Comparison of ENCODE assay signal across 10 cellular contexts in the genomic region with DNA sequence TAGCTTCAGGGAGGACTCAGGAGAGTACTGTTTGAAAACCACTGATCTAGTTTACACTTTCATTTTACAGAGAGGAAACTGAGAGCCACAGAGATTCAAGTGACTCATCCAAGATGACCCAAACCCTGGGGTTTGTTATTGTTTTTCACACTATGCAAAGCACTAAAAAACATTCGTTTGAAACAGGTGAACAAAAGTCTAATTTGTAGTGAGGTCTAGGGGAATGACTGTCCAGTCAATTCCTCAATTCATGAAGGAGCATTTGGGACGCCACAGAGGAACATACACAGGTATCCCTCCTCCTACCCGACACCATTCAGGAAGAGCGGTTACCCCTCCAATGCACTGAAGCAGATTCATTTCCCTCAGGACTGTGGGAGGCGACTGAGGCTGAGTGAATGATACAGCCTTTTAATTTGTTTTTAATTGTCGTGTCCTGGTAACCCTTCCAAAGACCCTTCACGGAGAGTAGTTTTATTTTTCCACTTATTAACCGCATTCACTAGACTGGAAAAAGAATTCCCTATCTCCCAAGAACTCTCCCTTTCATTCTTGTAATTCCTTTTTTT. TPM values are rescaled to one million over a fixed set of nuclear protein-coding genes. Genes with fewer than 3 reads are reported as not detected.
DNase-seq lines count a peak whose midpoint lies in the region; ATAC-seq, FAIRE-seq and TF ChIP-seq lines count a peak whose summit lies in the region.
"Had no signal": no experiment of that assay in that cellular context is flagged by ENCODE, and none has a peak within 500 bp of the region (broad histone marks: within the 10 kb centered on the region; RNA-seq: fewer than 3 reads in every experiment).

No MANE protein-coding gene starts in this region.

- WGBS in HepG2 (ENCODE audit: low lambda C conversion rate) = 46% methylated on average over 8 of the region's 8 CpGs

- peaks cover 7% of the 10 kb centered on the region for H3K4me1 Mint-ChIP-seq in activated CD4-positive, alpha-beta T cell treated with anti-CD3 and anti-CD28 coated beads for 36 hours
- H3K4me1 Mint-ChIP-seq in activated CD8-positive, alpha-beta T cell treated with anti-CD3 and anti-CD28 coated beads, Interleukin-2, amount 10 ng/mL, durations not matched to agents 7 days and 5 days (ENCODE audit: low read depth) = no peaks in the 10 kb centered on the region

- no peak for TF ChIP-seq RAD21 in HepG2 (CRISPR knock-in tag; IDR thresholded peaks at IDR 0.05)

- no peak overlapping the region for H3K4me3 ChIP-seq in HepG2 (replicated peaks in 1 of 3; ENCODE audit: insufficient read depth in 1 of 3, low read depth in 2 of 3, low read length in 3 of 3)
- H3K4me3 ChIP-seq: A549 had no signal

- peak; percentile 90 for ATAC-seq in activated CD4-positive, alpha-beta T cell treated with anti-CD3 and anti-CD28 coated beads for 36 hours
- ATAC-seq in HG03045 (IDR thresholded peaks at IDR 0.05; ENCODE audit: unreplicated experiment) = peak; percentile 96
- peak; percentile 82 for ATAC-seq in activated CD8-positive, alpha-beta T cell treated with anti-CD3 and anti-CD28 coated beads, Interleukin-2, amount 10 ng/mL, durations not matched to agents 7 days and 5 days
- ATAC-seq in HepG2 = peak; percentile 52

- no TSS peak for BruUV-seq in HepG2 (replicated peaks; lab: Mats Ljungman, UMichigan)

- H4K20me1 ChIP-seq in HepG2 (ENCODE audit: insufficient read depth, low read length) = no peaks in the 10 kb centered on the region

- CTCF ChIA-PET in activated CD4-positive, alpha-beta T cell treated with anti-CD3 and anti-CD28 coated beads for 36 hours (lab: Charles Lee) = no interaction called here
- CTCF ChIA-PET in activated CD8-positive, alpha-beta T cell treated with anti-CD3 and anti-CD28 coated beads, Interleukin-2, amount 10 ng/mL, durations not matched to agents 7 days and 5 days (lab: Charles Lee) = interaction anchor here (0.7 kb wide), 1 partner anchor 30 kb away, joined by 4 read pairs; a partner anchor contains a TSS
- CTCF ChIA-PET in HepG2 (lab: Yijun Ruan, JAX; ENCODE audit: low intra/inter-chr PET ratio, low total read pairs) = interaction anchor here (0.6 kb wide), 1 partner anchor 28 kb away, joined by 3 read pairs; no protein-coding TSS in a partner anchor

- peaks cover 4% of the 10 kb centered on the region for H3K36me3 Mint-ChIP-seq in activated CD4-positive, alpha-beta T cell treated with anti-CD3 and anti-CD28 coated beads for 36 hours (ENCODE audit: low read depth)
- H3K36me3 Mint-ChIP-seq in activated CD8-positive, alpha-beta T cell treated with anti-CD3 and anti-CD28 coated beads, Interleukin-2, amount 10 ng/mL, durations not matched to agents 7 days and 5 days (ENCODE audit: low read depth) = peaks cover 2% of the 10 kb centered on the region

- intact Hi-C loops in activated CD4-positive, alpha-beta T cell treated with anti-CD3 and anti-CD28 coated beads for 36 hours (cut with DNase I, micrococcal nuclease) = no loop called here
- intact Hi-C loops in HepG2 (cut with micrococcal nuclease; ENCODE audit: unreplicated experiment) = no loop called here

- in situ Hi-C loops in HepG2 (cut with HindIII; ENCODE audit: extremely low pct_ligation_motif_present, low pct_unique_long_range_greater_than_20kb) = loop anchor here (25.0 kb wide), 1 partner anchor 385 kb away; no protein-coding TSS in a partner anchor

- peaks cover 11% of the 10 kb centered on the region for H3K9me3 ChIP-seq in HepG2 (ENCODE audit: low read length)
- H3K9me3 ChIP-seq: A549 had no signal

- peak overlapping the region; percentile 70 for H2AFZ ChIP-seq in HepG2 (ENCODE audit: low read length)

- no peak overlapping the region for H3K4me3 Mint-ChIP-seq in activated CD4-positive, alpha-beta T cell treated with anti-CD3 and anti-CD28 coated beads for 36 hours
- H3K4me3 Mint-ChIP-seq in activated CD8-positive, alpha-beta T cell treated with anti-CD3 and anti-CD28 coated beads, Interleukin-2, amount 10 ng/mL, durations not matched to agents 7 days and 5 days = no peak overlapping the region

- H3K79me2 ChIP-seq in HepG2 (ENCODE audit: insufficient read depth, low read length) = no peaks in the 10 kb centered on the region

- no peak overlapping the region for H3K27ac ChIP-seq in HepG2 (ENCODE audit: extremely low read length, insufficient read depth, low read length)
- H3K27ac ChIP-seq: A549 had no signal

- no peaks in the 10 kb centered on the region for H3K27me3 Mint-ChIP-seq in activated CD4-positive, alpha-beta T cell treated with anti-CD3 and anti-CD28 coated beads for 36 hours
- no peaks in the 10 kb centered on the region for H3K27me3 Mint-ChIP-seq in activated CD8-positive, alpha-beta T cell treated with anti-CD3 and anti-CD28 coated beads, Interleukin-2, amount 10 ng/mL, durations not matched to agents 7 days and 5 days (ENCODE audit: low read depth)

- peak overlapping the region; percentile 30 for H3K4me2 ChIP-seq in HepG2 (ENCODE audit: low read depth, low read length)
- H3K4me2 ChIP-seq: A549 had no signal

- DNase-seq in activated CD4-positive, alpha-beta T cell treated with anti-CD3 and anti-CD28 coated beads for 36 hours = no peak
- DNase-seq in activated CD4-positive, alpha-beta T cell treated with anti-CD3 and anti-CD28 coated beads, Interleukin-2, amount 50 U/mL, for 1 hour = no peak
- DNase-seq in activated CD8-positive, alpha-beta T cell treated with anti-CD3 and anti-CD28 coated beads, Interleukin-2, amount 10 ng/mL, durations not matched to agents 7 days and 5 days = peak; percentile 31
- DNase-seq in HepG2 (ENCODE audit: low spot score) = no peak
- DNase-seq in NCI-H146 treated with DMSO at 0.1 percent for 48 hours (lab: John Stamatoyannopoulos, UW; ENCODE audit: unreplicated experiment) = no peak
- DNase-seq in activated gamma-delta T cell treated with Interleukin-2 at 50 U/mL for 16 hours = no peak
- DNase-seq in NCI-H1694 (lab: John Stamatoyannopoulos, UW) = no peak

- H3K36me3 ChIP-seq in HepG2 (replicated peaks in 1 of 2; ENCODE audit: control insufficient read depth in 1 of 2, insufficient read depth in 2 of 2, low read length in 2 of 2) = no peaks in the 10 kb centered on the region

- POLR2A ChIA-PET in activated CD4-positive, alpha-beta T cell treated with anti-CD3 and anti-CD28 coated beads for 36 hours (lab: Charles Lee) = no interaction called here
- POLR2A ChIA-PET in activated CD8-positive, alpha-beta T cell treated with anti-CD3 and anti-CD28 coated beads, Interleukin-2, amount 10 ng/mL, durations not matched to agents 7 days and 5 days (lab: Charles Lee) = no interaction called here
- POLR2A ChIA-PET in HepG2 (lab: Yijun Ruan, JAX) = no interaction called here

- H3K27ac Mint-ChIP-seq in activated CD4-positive, alpha-beta T cell treated with anti-CD3 and anti-CD28 coated beads for 36 hours = no peak overlapping the region
- peak overlapping the region; percentile 47 for H3K27ac Mint-ChIP-seq in activated CD8-positive, alpha-beta T cell treated with anti-CD3 and anti-CD28 coated beads, Interleukin-2, amount 10 ng/mL, durations not matched to agents 7 days and 5 days

- H3K4me1 ChIP-seq in HepG2 (ENCODE audit: insufficient read depth, low read length) = peaks cover 27% of the 10 kb centered on the region
- H3K4me1 ChIP-seq: A549 had no signal

- TF ChIP-seq POLR2A in HepG2 (IDR thresholded peaks at IDR 0.05; ENCODE audit: insufficient read depth in 1 of 2, low read depth in 2 of 2, low read length in 2 of 2) = no peak

- peaks cover 6% of the 10 kb centered on the region for H3K9me3 Mint-ChIP-seq in activated CD4-positive, alpha-beta T cell treated with anti-CD3 and anti-CD28 coated beads for 36 hours (ENCODE audit: low read depth)
- peaks cover 8% of the 10 kb centered on the region for H3K9me3 Mint-ChIP-seq in activated CD8-positive, alpha-beta T cell treated with anti-CD3 and anti-CD28 coated beads, Interleukin-2, amount 10 ng/mL, durations not matched to agents 7 days and 5 days (ENCODE audit: insufficient read depth)

- FAIRE-seq in HepG2 (lab: Jason Lieb, UNC) = no peak
- FAIRE-seq: A549 had no signal

- no peaks in the 10 kb centered on the region for H3K27me3 ChIP-seq in HepG2 (ENCODE audit: control insufficient read depth in 1 of 2, insufficient read depth in 2 of 2, low read length in 2 of 2)

- TF ChIP-seq EP300 in HepG2 (IDR thresholded peaks at IDR 0.05; ENCODE audit: low read depth in 2 of 2, low read length in 2 of 2) (no peak), HepG2 (CRISPR knock-in tag; IDR thresholded peaks at IDR 0.05; ENCODE audit: borderline replicate concordance) (no peak)

- H3K9ac ChIP-seq in HepG2 (ENCODE audit: insufficient read depth, low read depth, low read length) = no peak overlapping the region

- TF ChIP-seq CTCF in HepG2 (CRISPR knock-in tag; IDR thresholded peaks at IDR 0.05) = no peak

RNA-seq across cellular contexts. Expression of a gene that starts 30.3 kb away (rescaled TPM):
- total RNA-seq in activated CD4-positive, alpha-beta T cell treated with anti-CD3 and anti-CD28 coated beads for 36 hours = not detected
- total RNA-seq in activated CD8-positive, alpha-beta T cell treated with anti-CD3 and anti-CD28 coated beads, Interleukin-2, amount 10 ng/mL, durations not matched to agents 7 days and 5 days = under 1 TPM in 1 of 2 experiments, not detected in 1; 0.08 TPM
- total RNA-seq in HepG2 (2016; rRNA removed; fragmentation: Illumina TruSeq; extraction: Trizol) = not detected in 2 replicates
- not detected in 2 replicates for total RNA-seq in HepG2 (2016; cell fraction: cytosol; rRNA removed; fragmentation: Illumina TruSeq; extraction: Trizol; ENCODE audit: low read depth)
- total RNA-seq in HepG2 (2016; cell fraction: insoluble cytoplasmic fraction; rRNA removed; fragmentation: Illumina TruSeq; extraction: Trizol) = not detected in 2 replicates
- total RNA-seq in HepG2 (2016; cell fraction: membrane; rRNA removed; fragmentation: Illumina TruSeq; extraction: Trizol) = not detected in 2 replicates
- total RNA-seq in HepG2 (2016; cell fraction: nucleus; rRNA removed; fragmentation: Illumina TruSeq; extraction: Trizol) = not detected in 2 replicates
- polyA plus RNA-seq in HepG2 (2011; rRNA removed) = not detected in 2 replicates
- not detected in 2 replicates for polyA plus RNA-seq in HepG2 (2011; cell fraction: cytosol; rRNA removed)
- polyA plus RNA-seq in HepG2 (2011; cell fraction: nucleus; rRNA removed) = 0.03 TPM in 1 of 2 replicates, not detected in the other
- polyA plus RNA-seq in HepG2 (2012) = not detected in 2 replicates
- not detected in 2 replicates for polyA plus RNA-seq in HepG2 (2016; cell fraction: cytosol; fragmentation: Illumina TruSeq; extraction: Trizol; ENCODE audit: low read depth)
- polyA plus RNA-seq in HepG2 (2016; cell fraction: insoluble cytoplasmic fraction; fragmentation: Illumina TruSeq; extraction: Trizol; ENCODE audit: low read depth) = not detected in 2 replicates
- polyA plus RNA-seq in HepG2 (2016; cell fraction: membrane; fragmentation: Illumina TruSeq; extraction: Trizol; ENCODE audit: low read depth) = not detected in 2 replicates
- not detected in 2 replicates for polyA plus RNA-seq in HepG2 (2016; cell fraction: nucleus; fragmentation: Illumina TruSeq; extraction: Trizol; ENCODE audit: insufficient read depth, low read depth)
- polyA minus RNA-seq in HepG2 (2011; rRNA and poly(A)+ RNA removed; ENCODE audit: low replicate concordance) = not detected in 2 replicates
- polyA minus RNA-seq in HepG2 (2011; cell fraction: cytosol; rRNA and poly(A)+ RNA removed) = not detected in 2 replicates
- polyA minus RNA-seq in HepG2 (2011; cell fraction: nucleus; rRNA and poly(A)+ RNA removed) = not detected in 2 replicates
- total RNA-seq: activated CD8-positive, alpha-beta memory T cell treated with anti-CD3 and anti-CD28 coated beads for 36 hours had no signal

RNA-seq across cellular contexts. Expression of a gene that starts 52.1 kb away (rescaled TPM):
- 1 to 10 TPM; 1.5 to 1.7 TPM for total RNA-seq in activated CD4-positive, alpha-beta T cell treated with anti-CD3 and anti-CD28 coated beads for 36 hours
- 1 to 10 TPM; 8.1 to 9.6 TPM for total RNA-seq in activated CD8-positive, alpha-beta T cell treated with anti-CD3 and anti-CD28 coated beads, Interleukin-2, amount 10 ng/mL, durations not matched to agents 7 days and 5 days
- total RNA-seq in HepG2 (2016; rRNA removed; fragmentation: Illumina TruSeq; extraction: Trizol) = 0.11 TPM in 1 of 2 replicates, not detected in the other
- total RNA-seq in HepG2 (2016; cell fraction: cytosol; rRNA removed; fragmentation: Illumina TruSeq; extraction: Trizol; ENCODE audit: low read depth) = not detected in 2 replicates
- 0.19 and 0.21 TPM in 2 replicates for total RNA-seq in HepG2 (2016; cell fraction: insoluble cytoplasmic fraction; rRNA removed; fragmentation: Illumina TruSeq; extraction: Trizol)
- 0.09 TPM in 1 of 2 replicates, not detected in the other for total RNA-seq in HepG2 (2016; cell fraction: membrane; rRNA removed; fragmentation: Illumina TruSeq; extraction: Trizol)
- 0.19 and 0.43 TPM in 2 replicates for total RNA-seq in HepG2 (2016; cell fraction: nucleus; rRNA removed; fragmentation: Illumina TruSeq; extraction: Trizol)
- polyA plus RNA-seq in HepG2 (2011; rRNA removed) = 0.08 TPM in 2 replicates
- 0.04 and 0.09 TPM in 2 replicates for polyA plus RNA-seq in HepG2 (2011; cell fraction: cytosol; rRNA removed)
- 0.05 and 0.07 TPM in 2 replicates for polyA plus RNA-seq in HepG2 (2011; cell fraction: nucleus; rRNA removed)
- polyA plus RNA-seq in HepG2 (2012) = 0.20 and 0.23 TPM in 2 replicates
- polyA plus RNA-seq in HepG2 (2016; cell fraction: cytosol; fragmentation: Illumina TruSeq; extraction: Trizol; ENCODE audit: low read depth) = not detected in 2 replicates
- not detected in 2 replicates for polyA plus RNA-seq in HepG2 (2016; cell fraction: insoluble cytoplasmic fraction; fragmentation: Illumina TruSeq; extraction: Trizol; ENCODE audit: low read depth)
- polyA plus RNA-seq in HepG2 (2016; cell fraction: membrane; fragmentation: Illumina TruSeq; extraction: Trizol; ENCODE audit: low read depth) = 0.18 TPM in 1 of 2 replicates, not detected in the other
- not detected in 2 replicates for polyA plus RNA-seq in HepG2 (2016; cell fraction: nucleus; fragmentation: Illumina TruSeq; extraction: Trizol; ENCODE audit: insufficient read depth, low read depth)
- polyA minus RNA-seq in HepG2 (2011; rRNA and poly(A)+ RNA removed; ENCODE audit: low replicate concordance) = 0.07 TPM in 1 of 2 replicates, not detected in the other
- polyA minus RNA-seq in HepG2 (2011; cell fraction: cytosol; rRNA and poly(A)+ RNA removed) = not detected in 2 replicates
- 0.39 and 0.87 TPM in 2 replicates for polyA minus RNA-seq in HepG2 (2011; cell fraction: nucleus; rRNA and poly(A)+ RNA removed)
